In the genomic region with DNA sequence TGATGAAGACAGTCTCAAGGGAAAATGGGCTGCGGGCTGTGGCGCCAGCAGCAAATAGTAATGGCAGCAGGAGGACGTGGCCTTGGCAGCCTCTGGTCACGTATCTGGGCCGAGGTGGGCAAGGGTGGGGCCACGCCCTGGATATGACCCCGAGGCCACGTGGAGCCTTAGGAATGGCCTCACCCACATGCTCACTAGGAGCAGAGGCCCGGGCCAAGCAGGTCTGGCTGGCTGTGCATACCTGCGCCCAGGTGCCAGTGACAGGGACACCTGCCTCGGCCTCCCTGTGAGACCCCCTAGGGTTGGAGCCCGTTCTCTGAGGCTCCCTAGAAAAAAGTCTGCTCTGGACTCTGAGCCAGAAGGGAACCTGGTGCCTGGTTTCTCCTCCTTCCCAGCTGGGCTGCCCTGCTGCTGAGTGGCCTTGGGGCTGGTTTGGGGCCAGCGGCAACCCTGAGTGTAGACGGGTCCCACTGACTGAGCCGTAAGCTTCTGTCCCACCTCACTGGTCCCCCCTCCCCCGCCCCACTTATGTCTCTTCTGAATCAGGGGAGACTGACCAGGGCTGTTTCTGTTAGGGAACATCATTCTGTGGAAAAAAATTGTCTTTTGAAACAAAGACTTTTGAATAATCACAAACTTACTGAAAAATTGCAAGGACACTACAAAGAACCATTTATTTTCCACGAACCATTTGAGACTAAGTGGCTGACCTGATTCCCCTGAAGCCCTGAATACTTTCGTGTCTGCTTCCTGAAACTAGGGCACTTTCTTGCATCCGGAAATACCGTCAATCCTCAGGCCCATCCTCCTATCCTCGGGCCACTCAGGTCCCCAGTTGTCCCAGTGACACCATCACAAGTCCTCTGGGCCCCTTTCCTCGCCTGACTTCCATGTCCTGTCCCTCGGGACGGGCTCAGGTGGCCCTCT, we compare ENCODE assay signal across 27 cellular contexts.
DNase-seq lines count a peak whose midpoint lies in the region; ATAC-seq and TF ChIP-seq lines count a peak whose summit lies in the region.
"Had no signal": no experiment of that assay in that cellular context is flagged by ENCODE, and none has a peak within 500 bp of the region (broad histone marks: within the 10 kb centered on the region; RNA-seq: fewer than 3 reads in every experiment).

No MANE protein-coding gene starts in this region.

- H3K4me1 ChIP-seq in right cardiac atrium (ENCODE audit: control insufficient read depth, insufficient read depth, low read length) (no peaks in the 10 kb centered on the region), neuronal stem cell (ENCODE audit: control insufficient read depth in 2 of 2, insufficient read depth in 1 of 2, low read depth in 1 of 2, low read length in 2 of 2) (peaks cover 11 to 16% of the 10 kb centered on the region in 2 donors), H9 (ENCODE audit: insufficient read depth, low read length) (no peaks in the 10 kb centered on the region; the same call in 1 of the 2 replicates)
- H3K4me1 ChIP-seq: SJCRH30, tibial artery had no signal

- no peak overlapping the region for H4K5ac ChIP-seq in H9 (ENCODE audit: insufficient read length, low read depth, low read length)

- H3K79me1 ChIP-seq in neuronal stem cell (ENCODE audit: low read depth, low read length) (no peaks in the 10 kb centered on the region), H9 (ENCODE audit: insufficient read depth, low read depth, low read length, poor library complexity, severe bottlenecking) (no peaks in the 10 kb centered on the region)

- H3K9me3 ChIP-seq in right cardiac atrium (ENCODE audit: control insufficient read depth, low read length): no peaks in the 10 kb centered on the region
- H3K9me3 ChIP-seq in neuronal stem cell (replicated peaks in 1 of 2; ENCODE audit: control insufficient read depth in 2 of 2, insufficient read depth in 1 of 2, low read depth in 1 of 2, low read length in 2 of 2): no peaks in the 10 kb centered on the region
- no peaks in the 10 kb centered on the region for H3K9me3 ChIP-seq in H9 (ENCODE audit: control insufficient read depth, low read depth, low read length)
- H3K9me3 ChIP-seq: SJCRH30, spleen, tibial artery had no signal

- no peak overlapping the region for H3K4me2 ChIP-seq in neuronal stem cell (ENCODE audit: insufficient read depth, low read length, poor library complexity, severe bottlenecking)
- H3K4me2 ChIP-seq in H9 (ENCODE audit: insufficient read depth, insufficient read length, low read length): no peak overlapping the region

- no peaks in the 10 kb centered on the region for H3K79me2 ChIP-seq in H9 (ENCODE audit: insufficient read depth, low read length)

- H3K23me2 ChIP-seq in H9 (ENCODE audit: insufficient read length, low read depth, low read length, poor library complexity, severe bottlenecking): no peaks in the 10 kb centered on the region

- H4K8ac ChIP-seq in neuronal stem cell (ENCODE audit: low read depth, low read length) (no peak overlapping the region), H9 (replicated peaks; ENCODE audit: insufficient read length, low read depth, low read length) (no peak overlapping the region)

- no peak overlapping the region for H3K4me3 ChIP-seq in right cardiac atrium (ENCODE audit: low read length)
- H3K4me3 ChIP-seq in neuronal stem cell (ENCODE audit: low read length in 2 of 2): no peak overlapping the region
- H3K4me3 ChIP-seq: cardiac muscle cell, GM23248, SJCRH30, spleen, tibial artery had no signal

- no peak overlapping the region for H2BK12ac ChIP-seq in neuronal stem cell (ENCODE audit: low read length)
- no peak overlapping the region for H2BK12ac ChIP-seq in H9 (ENCODE audit: insufficient read length, low read depth, low read length)

- intact Hi-C loops in right cardiac atrium (cut with DNase I): no loop called here
- intact Hi-C loops in left ventricle myocardium superior (cut with micrococcal nuclease): no loop called here

- H2AK5ac ChIP-seq in neuronal stem cell (ENCODE audit: low read depth, low read length) (peak overlapping the region; percentile 29), H9 (ENCODE audit: insufficient read length, low read length) (no peak overlapping the region)

- H3K27me3 Mint-ChIP-seq in activated T-helper 17 cell treated with anti-CD3 and anti-CD28 coated beads, Interleukin-2, amount 50 U/mL, for 72 hours: no peaks in the 10 kb centered on the region
- H3K27me3 Mint-ChIP-seq in H9 (ENCODE audit: low read depth): no peaks in the 10 kb centered on the region
- no peaks in the 10 kb centered on the region for H3K27me3 Mint-ChIP-seq in stimulated activated naive B cell treated with anti-CD40 and anti-IgM and Interleukin-4, amounts not matched to agents 10 μg/mL and 1 μg/mL and 100 μg/mL, for 72 hours
- H3K27me3 Mint-ChIP-seq: activated CD4-positive, alpha-beta T cell treated with anti-CD3 and anti-CD28 coated beads for 36 hours had no signal

- H3K9ac ChIP-seq in neuronal stem cell (ENCODE audit: low read depth, low read length, poor library complexity) (peak overlapping the region; percentile 35), H9 (ENCODE audit: extremely low read depth, insufficient read length, low read length) (no peak overlapping the region)
- H3K9ac ChIP-seq: GM23248 had no signal

- no peaks in the 10 kb centered on the region for H3K4me1 Mint-ChIP-seq in activated T-helper 17 cell treated with anti-CD3 and anti-CD28 coated beads, Interleukin-2, amount 50 U/mL, for 72 hours
- peaks cover 21 to 30% of the 10 kb centered on the region in 2 experiments for H3K4me1 Mint-ChIP-seq in H9
- peaks cover 0 to 5% of the 10 kb centered on the region in 2 donors for H3K4me1 Mint-ChIP-seq in stimulated activated naive B cell treated with anti-CD40 and anti-IgM and Interleukin-4, amounts not matched to agents 10 μg/mL and 1 μg/mL and 100 μg/mL, for 72 hours
- H3K4me1 Mint-ChIP-seq: activated CD4-positive, alpha-beta T cell treated with anti-CD3 and anti-CD28 coated beads for 36 hours; activated naive CD4-positive, alpha-beta T cell treated with anti-CD3 and anti-CD28 coated beads, Interleukin-2, amount 10 ng/mL, durations not matched to agents 7 days and 5 days; mesothelial cell of epicardium had no signal

- no peak overlapping the region for H3K56ac ChIP-seq in H9 (ENCODE audit: insufficient read length, low read depth, low read length)

- H3K14ac ChIP-seq in neuronal stem cell (ENCODE audit: low read length) (peak overlapping the region; percentile 82), H9 (ENCODE audit: insufficient read depth, low read length) (no peak overlapping the region; the same call in 1 of the 2 replicates)

- no peak overlapping the region for H3K27ac Mint-ChIP-seq in activated T-helper 17 cell treated with anti-CD3 and anti-CD28 coated beads, Interleukin-2, amount 50 U/mL, for 72 hours
- H3K27ac Mint-ChIP-seq in H9: peak overlapping the region in 1 of 3 experiments; percentile 44; a peak in 1 of 7 replicates
- H3K27ac Mint-ChIP-seq in stimulated activated naive B cell treated with anti-CD40 and anti-IgM and Interleukin-4, amounts not matched to agents 10 μg/mL and 1 μg/mL and 100 μg/mL, for 72 hours: no peak overlapping the region
- H3K27ac Mint-ChIP-seq: activated CD4-positive, alpha-beta T cell treated with anti-CD3 and anti-CD28 coated beads for 36 hours; activated naive CD4-positive, alpha-beta T cell treated with anti-CD3 and anti-CD28 coated beads, Interleukin-2, amount 10 ng/mL, durations not matched to agents 7 days and 5 days; mesothelial cell of epicardium; nephron had no signal

- H3K23ac ChIP-seq in neuronal stem cell (ENCODE audit: low read depth, low read length, poor library complexity) (peak overlapping the region; percentile 17), H9 (ENCODE audit: insufficient read length, low read depth, low read length) (no peak overlapping the region)

- H2BK15ac ChIP-seq in neuronal stem cell (ENCODE audit: low read length) (no peak overlapping the region), H9 (ENCODE audit: low read depth, low read length) (no peak overlapping the region)

- peak overlapping the region; percentile 45 for H3K27ac ChIP-seq in right cardiac atrium (ENCODE audit: low read length)
- H3K27ac ChIP-seq in neuronal stem cell (replicated peaks; ENCODE audit: low read length): no peak overlapping the region
- H3K27ac ChIP-seq in H9 (ENCODE audit: insufficient read length, low read depth, low read length): no peak overlapping the region
- H3K27ac ChIP-seq: cardiac muscle cell, GM23248, SJCRH30, tibial artery had no signal

- ATAC-seq in right cardiac atrium (no peak), left ventricle myocardium superior (no peak), HG03439 (IDR thresholded peaks at IDR 0.05; ENCODE audit: unreplicated experiment) (no peak)
- ATAC-seq in activated T-helper 17 cell treated with anti-CD3 and anti-CD28 coated beads, Interleukin-2, amount 50 U/mL, for 72 hours (replicated peaks): peak; percentile 19
- no peak for ATAC-seq in stimulated activated naive B cell treated with anti-CD40 and anti-IgM and Interleukin-4, amounts not matched to agents 10 μg/mL and 1 μg/mL and 100 μg/mL, for 72 hours (replicated peaks)
- ATAC-seq: activated CD4-positive, alpha-beta T cell treated with anti-CD3 and anti-CD28 coated beads for 36 hours; left lobe of liver; stimulated activated naive CD8-positive, alpha-beta T cell treated with anti-CD3 and anti-CD28 coated beads, Interleukin-15, Interleukin-2, amounts not matched to agents 100 U/mL and 50 U/mL, for 24 hours had no signal

- H3K4ac ChIP-seq in neuronal stem cell (ENCODE audit: low read length): no peak overlapping the region
- H3K4ac ChIP-seq in H9 (ENCODE audit: low read depth, low read length): no peak overlapping the region

- H2AFZ ChIP-seq in neuronal stem cell (ENCODE audit: low read length) (no peak overlapping the region), H9 (ENCODE audit: low read length) (no peak overlapping the region)
- H2AFZ ChIP-seq: GM23248 had no signal

- H4K91ac ChIP-seq in neuronal stem cell (ENCODE audit: low read depth, low read length, poor library complexity) (no peak overlapping the region), H9 (ENCODE audit: insufficient read length, low read depth, low read length) (no peak overlapping the region)

- no peaks in the 10 kb centered on the region for H4K20me1 ChIP-seq in H9 (ENCODE audit: control insufficient read depth, insufficient read depth, insufficient read length)

- no peaks in the 10 kb centered on the region for H3K9me3 Mint-ChIP-seq in activated T-helper 17 cell treated with anti-CD3 and anti-CD28 coated beads, Interleukin-2, amount 50 U/mL, for 72 hours
- no peaks in the 10 kb centered on the region for H3K9me3 Mint-ChIP-seq in H9
- H3K9me3 Mint-ChIP-seq in stimulated activated naive B cell treated with anti-CD40 and anti-IgM and Interleukin-4, amounts not matched to agents 10 μg/mL and 1 μg/mL and 100 μg/mL, for 72 hours: no peaks in the 10 kb centered on the region
- H3K9me3 Mint-ChIP-seq: activated naive CD4-positive, alpha-beta T cell treated with anti-CD3 and anti-CD28 coated beads, Interleukin-2, amount 10 ng/mL, durations not matched to agents 7 days and 5 days; mesothelial cell of epicardium; nephron had no signal

- no peak overlapping the region for H2BK20ac ChIP-seq in H9 (ENCODE audit: low read depth, low read length, poor library complexity, severe bottlenecking)

- no peaks in the 10 kb centered on the region for H3K27me3 ChIP-seq in right cardiac atrium (ENCODE audit: control insufficient read depth, insufficient read depth)
- H3K27me3 ChIP-seq in neuronal stem cell (ENCODE audit: control insufficient read depth in 3 of 3, insufficient read depth in 3 of 3, low read depth in 1 of 3, low read length in 3 of 3): peaks cover 0 to 2% (median 0%) of the 10 kb centered on the region in 3 experiments
- H3K27me3 ChIP-seq in H9 (ENCODE audit: insufficient read depth, low read length): no peaks in the 10 kb centered on the region
- H3K27me3 ChIP-seq: cardiac muscle cell, spleen, tibial artery had no signal

- H3K36me3 ChIP-seq in neuronal stem cell (replicated peaks in 1 of 2; ENCODE audit: control insufficient read depth in 2 of 2, insufficient read depth in 2 of 2, low read length in 2 of 2): peaks cover 0 to 6% of the 10 kb centered on the region in 2 donors
- H3K36me3 ChIP-seq: SJCRH30, tibial artery had no signal

- H3K18ac ChIP-seq in neuronal stem cell (ENCODE audit: low read length): peak overlapping the region; percentile 34
- no peak overlapping the region for H3K18ac ChIP-seq in H9 (ENCODE audit: insufficient read length, low read depth, low read length)

- DNase-seq in right cardiac atrium: peak in 1 of 3 donors; percentile 26
- DNase-seq in left ventricle myocardium superior: no peak
- no peak for DNase-seq in neuronal stem cell (ENCODE audit: low spot score)
- no peak for DNase-seq in UCSD-AML1 (lab: John Stamatoyannopoulos, UW; ENCODE audit: unreplicated experiment)
- no peak for DNase-seq in H9
- DNase-seq in stimulated activated naive B cell treated with anti-CD40 and anti-IgM and Interleukin-4, amounts not matched to agents 10 μg/mL and 1 μg/mL and 100 μg/mL, for 72 hours: no peak
- DNase-seq: activated CD4-positive, alpha-beta T cell treated with anti-CD3 and anti-CD28 coated beads for 36 hours; activated naive CD4-positive, alpha-beta T cell treated with anti-CD3 and anti-CD28 coated beads, Interleukin-2, amount 10 ng/mL, durations not matched to agents 7 days and 5 days; activated T-cell treated with anti-CD3 and anti-CD28 coated beads, Interleukin-2, amount 50 U/mL, for 48 hours; amygdala; dermis blood vessel endothelial cell; EL; GM23248; head of caudate nucleus; NCI-H774; SJCRH30; spleen; stimulated activated CD4-positive, alpha-beta T cell treated with anti-CD3 and anti-CD28 coated beads, Interleukin-4, amount 100 ng/mL, for 1 hour; stimulated activated naive CD8-positive, alpha-beta T cell treated with anti-CD3 and anti-CD28 coated beads, Interleukin-15, Interleukin-2, amounts not matched to agents 100 U/mL and 50 U/mL, for 24 hours; T-helper 1 cell; tibial artery had no signal

- H3K4me3 Mint-ChIP-seq in activated T-helper 17 cell treated with anti-CD3 and anti-CD28 coated beads, Interleukin-2, amount 50 U/mL, for 72 hours: no peak overlapping the region
- H3K4me3 Mint-ChIP-seq in H9: no peak overlapping the region
- no peak overlapping the region for H3K4me3 Mint-ChIP-seq in stimulated activated naive B cell treated with anti-CD40 and anti-IgM and Interleukin-4, amounts not matched to agents 10 μg/mL and 1 μg/mL and 100 μg/mL, for 72 hours
- H3K4me3 Mint-ChIP-seq: activated CD4-positive, alpha-beta T cell treated with anti-CD3 and anti-CD28 coated beads for 36 hours; activated naive CD4-positive, alpha-beta T cell treated with anti-CD3 and anti-CD28 coated beads, Interleukin-2, amount 10 ng/mL, durations not matched to agents 7 days and 5 days; mesothelial cell of epicardium; nephron had no signal

- H3T11ph ChIP-seq in H9 (ENCODE audit: low read length): no peak overlapping the region

- no peaks in the 10 kb centered on the region for H3K36me3 Mint-ChIP-seq in activated T-helper 17 cell treated with anti-CD3 and anti-CD28 coated beads, Interleukin-2, amount 50 U/mL, for 72 hours (ENCODE audit: low read depth)
- peaks cover 10 to 24% (median 20%) of the 10 kb centered on the region in 3 experiments; a peak in 6 of 7 replicates for H3K36me3 Mint-ChIP-seq in H9 (ENCODE audit: insufficient read depth in 1 of 3, low read depth in 3 of 3)
- no peaks in the 10 kb centered on the region for H3K36me3 Mint-ChIP-seq in stimulated activated naive B cell treated with anti-CD40 and anti-IgM and Interleukin-4, amounts not matched to agents 10 μg/mL and 1 μg/mL and 100 μg/mL, for 72 hours
- H3K36me3 Mint-ChIP-seq: activated naive CD4-positive, alpha-beta T cell treated with anti-CD3 and anti-CD28 coated beads, Interleukin-2, amount 10 ng/mL, durations not matched to agents 7 days and 5 days had no signal

- H2BK5ac ChIP-seq in neuronal stem cell (ENCODE audit: low read length): no peak overlapping the region
- H2BK5ac ChIP-seq in H9 (ENCODE audit: insufficient read length, low read length): no peak overlapping the region

- H2BK120ac ChIP-seq in neuronal stem cell (ENCODE audit: low read depth, low read length) (no peak overlapping the region), H9 (ENCODE audit: low read depth, low read length, poor library complexity, severe bottlenecking) (no peak overlapping the region)

- 65% methylated on average over 24 of the region's 24 CpGs for WGBS in right cardiac atrium
- no CpG with 5 or more reads among the region's 24 CpGs for WGBS in neuronal stem cell (ENCODE audit: extremely low coverage in 2 of 2, insufficient read length in 2 of 2, insufficient replicate concordance in 1 of 2), 2 donors
- WGBS in H9 (ENCODE audit: extremely low coverage, insufficient read length, low lambda C conversion rate): no CpG with 5 or more reads among the region's 24 CpGs

- TF ChIP-seq CTCF in H9 (conservative IDR thresholded peaks at IDR 0.05): no peak
